Comparison of ENCODE assay signal across 13 cellular contexts in the genomic region with DNA sequence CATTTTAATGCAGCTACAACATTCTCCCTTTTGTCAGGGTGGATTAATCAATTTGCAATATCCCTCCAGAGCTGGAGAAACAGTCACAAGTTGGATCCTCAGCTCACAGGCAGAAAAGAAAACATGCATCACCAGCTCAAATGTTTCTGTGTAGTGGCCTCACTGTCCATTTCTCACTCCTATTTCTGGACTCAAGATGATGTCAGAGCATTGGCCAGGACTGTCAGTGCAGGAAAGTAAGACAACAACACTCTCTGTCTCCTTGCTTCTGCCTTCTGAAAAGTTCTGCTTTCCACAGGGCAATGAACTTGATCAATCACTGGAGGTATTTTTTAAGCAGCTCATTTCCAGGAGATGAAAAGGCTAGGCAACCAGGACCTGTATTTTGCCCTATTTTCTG. TPM values are rescaled to one million over a fixed set of nuclear protein-coding genes. Genes with fewer than 3 reads are reported as not detected.
A peak's percentile ranks its signal among the peaks of the same experiment; 100 is the strongest.
DNase-seq lines count a peak whose midpoint lies in the region; ATAC-seq and TF ChIP-seq lines count a peak whose summit lies in the region.
"Had no signal": no experiment of that assay in that cellular context is flagged by ENCODE, and none has a peak within 500 bp of the region (broad histone marks: within the 10 kb centered on the region; RNA-seq: fewer than 3 reads in every experiment).

No MANE protein-coding gene starts in this region.

- H3K4me3 ChIP-seq in cardiac fibroblast (replicated peaks in 1 of 2; ENCODE audit: low read depth in 2 of 2, low read length in 2 of 2) (no peak overlapping the region), right cardiac atrium (ENCODE audit: low read length) (no peak overlapping the region), SJCRH30 (no peak overlapping the region)
- H3K4me3 ChIP-seq: HAP-1 had no signal

- no peak overlapping the region for H3K4me3 Mint-ChIP-seq in activated T-cell treated with anti-CD3 and anti-CD28 coated beads, Interleukin-2, amount 50 U/mL, for 4 hours
- H3K4me3 Mint-ChIP-seq: activated B cell treated with CpG ODN at 0.5 μM for 24 hours; central memory CD8-positive, alpha-beta T cell had no signal

- no peaks in the 10 kb centered on the region for H3K36me3 ChIP-seq in SJCRH30
- H3K36me3 ChIP-seq: HAP-1 had no signal

- peak; percentile 28 for DNase-seq in AG08396 (ENCODE audit: low spot score)
- DNase-seq in cardiac fibroblast (ENCODE audit: low read depth in 2 of 2), result peak; percentile 65 to 84
- DNase-seq in right cardiac atrium, result no peak
- no peak for DNase-seq in sciatic nerve (ENCODE audit: low spot score)
- DNase-seq in SJCRH30, result no peak
- no peak for DNase-seq in GM10266 (ENCODE audit: extremely low spot score)
- DNase-seq in COLO668 (lab: John Stamatoyannopoulos, UW; ENCODE audit: unreplicated experiment), result no peak
- no peak for DNase-seq in activated T-cell treated with anti-CD3 and anti-CD28 coated beads, Interleukin-2, amount 50 U/mL, for 4 hours
- DNase-seq: activated B cell treated with CpG ODN at 0.5 μM for 24 hours, DMS 273 treated with DMSO at 0.1 percent for 48 hours, NCI-H1105 had no signal

- no peaks in the 10 kb centered on the region for H3K9me3 Mint-ChIP-seq in activated T-cell treated with anti-CD3 and anti-CD28 coated beads, Interleukin-2, amount 50 U/mL, for 4 hours
- H3K9me3 Mint-ChIP-seq: activated B cell treated with CpG ODN at 0.5 μM for 24 hours; central memory CD8-positive, alpha-beta T cell had no signal

- H3K4me1 Mint-ChIP-seq in activated T-cell treated with anti-CD3 and anti-CD28 coated beads, Interleukin-2, amount 50 U/mL, for 4 hours (ENCODE audit: low read depth), result peaks cover 37% of the 10 kb centered on the region

- H3K27ac ChIP-seq in right cardiac atrium (ENCODE audit: low read length) (peak overlapping the region; percentile 96), SJCRH30 (no peak overlapping the region)

- H3K27me3 ChIP-seq in right cardiac atrium (ENCODE audit: control insufficient read depth, insufficient read depth) (no peaks in the 10 kb centered on the region), SJCRH30 (no peaks in the 10 kb centered on the region)

- H3K27me3 Mint-ChIP-seq in activated T-cell treated with anti-CD3 and anti-CD28 coated beads, Interleukin-2, amount 50 U/mL, for 4 hours (ENCODE audit: low read depth), result no peaks in the 10 kb centered on the region
- H3K27me3 Mint-ChIP-seq: central memory CD8-positive, alpha-beta T cell had no signal

- TF ChIP-seq CTCF in cardiac fibroblast (IDR thresholded peaks at IDR 0.05; ENCODE audit: low read depth, low read length) (no peak), GM10266 (IDR thresholded peaks at IDR 0.05; ENCODE audit: control insufficient read depth, insufficient read depth, low read depth, missing control alignments) (no peak)

- H3K4me1 ChIP-seq in right cardiac atrium (ENCODE audit: control insufficient read depth, insufficient read depth, low read length) (peaks cover 13% of the 10 kb centered on the region), SJCRH30 (peaks cover 25% of the 10 kb centered on the region)

- intact Hi-C loops in right cardiac atrium (cut with DNase I) (loop anchor here in 1 of 4 donors (10.0 kb wide), 1 partner anchor 92 kb away; no protein-coding TSS in a partner anchor), sciatic nerve (cut with DNase I) (no loop called here)

- H3K36me3 Mint-ChIP-seq in activated T-cell treated with anti-CD3 and anti-CD28 coated beads, Interleukin-2, amount 50 U/mL, for 4 hours (ENCODE audit: insufficient read depth), result peaks cover 15% of the 10 kb centered on the region

- H3K9me3 ChIP-seq in right cardiac atrium (ENCODE audit: control insufficient read depth, low read length) (no peaks in the 10 kb centered on the region), SJCRH30 (replicated peaks) (no peaks in the 10 kb centered on the region)
- H3K9me3 ChIP-seq: HAP-1 had no signal

- ATAC-seq in right cardiac atrium (peak; percentile 76 to 86), sciatic nerve (peak; percentile 85)
- no peak for ATAC-seq in activated T-cell treated with anti-CD3 and anti-CD28 coated beads, Interleukin-2, amount 50 U/mL, for 4 hours

RNA-seq across cellular contexts. Expression of a gene that starts 8.2 kb away (rescaled TPM):
- 100 to 1,000 TPM; 254 to 374 (median 287) TPM for total RNA-seq in right cardiac atrium
- polyA plus RNA-seq in right cardiac atrium, result 106 TPM
- 34.5 TPM for total RNA-seq in sciatic nerve
- total RNA-seq in SJCRH30 (2014; rRNA removed; shearing (Covaris generic)), result 42.5 and 65.0 TPM in 2 replicates
- total RNA-seq in activated T-cell treated with anti-CD3 and anti-CD28 coated beads, Interleukin-2, amount 50 U/mL, for 4 hours, result 10 to 100 TPM in 1 of 3 donors, 1 to 10 TPM in 2; 6.4 to 11.1 (median 9.5) TPM

Comparison
In these comparisons a context has a peak if more than half of its experiments do, and no peak if none do; other contexts are left out.
1. DNase-seq: peak in AG08396 (single experiment) and cardiac fibroblast (2 of 2); none in right cardiac atrium (0 of 3), sciatic nerve (single experiment), SJCRH30 (0 of 2), GM10266 (single experiment), COLO668 (single experiment) and activated T-cell treated with anti-CD3 and anti-CD28 coated beads, Interleukin-2, amount 50 U/mL, for 4 hours (single experiment).
2. ATAC-seq: peak in right cardiac atrium (2 of 2) and sciatic nerve (single experiment); none in activated T-cell treated with anti-CD3 and anti-CD28 coated beads, Interleukin-2, amount 50 U/mL, for 4 hours (0 of 2).